In the genomic region with DNA sequence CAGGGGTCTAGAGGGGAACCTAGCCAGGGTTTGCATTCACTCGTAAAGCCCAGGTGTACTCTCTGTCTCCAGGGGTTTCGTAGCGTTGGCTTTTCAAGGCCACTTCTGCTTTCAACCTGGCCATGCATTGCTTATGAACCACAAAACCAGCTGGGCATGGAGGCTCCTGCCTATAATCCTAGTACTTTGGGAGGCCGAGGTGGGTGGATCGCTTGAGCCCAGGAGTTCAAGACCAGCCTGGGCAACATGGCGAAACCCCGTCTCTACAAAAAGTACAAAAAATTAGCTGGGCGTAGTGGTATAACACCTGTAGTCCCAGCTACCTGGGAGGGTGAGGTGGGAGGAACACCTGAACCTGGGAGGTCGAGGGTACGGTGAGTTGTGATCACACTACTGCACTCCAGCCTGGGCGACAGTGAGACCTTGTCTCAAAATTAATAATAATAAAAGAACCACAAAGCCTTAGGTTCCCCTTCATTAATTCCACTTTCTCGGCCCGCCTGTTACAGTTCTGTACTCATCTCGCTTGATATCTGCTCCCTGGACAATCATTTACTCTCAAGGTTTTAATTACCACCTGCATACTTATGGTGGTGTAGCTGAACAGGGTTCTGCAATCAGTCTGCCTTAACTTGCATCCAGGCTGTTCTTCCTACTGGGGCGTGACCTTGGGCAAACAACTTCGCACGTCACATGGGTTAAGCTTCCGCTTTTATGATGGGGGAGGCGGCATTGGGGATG, we compare ENCODE assay signal across 1 cellular context.
TF ChIP-seq lines count a peak whose summit lies in the region.

No MANE protein-coding gene starts in this region.

TF ChIP-seq in GM23338, 12 proteins besides CTCF, POLR2A, EP300 and RAD21 (continued from another document):
- TF ChIP-seq, protein P1, sequence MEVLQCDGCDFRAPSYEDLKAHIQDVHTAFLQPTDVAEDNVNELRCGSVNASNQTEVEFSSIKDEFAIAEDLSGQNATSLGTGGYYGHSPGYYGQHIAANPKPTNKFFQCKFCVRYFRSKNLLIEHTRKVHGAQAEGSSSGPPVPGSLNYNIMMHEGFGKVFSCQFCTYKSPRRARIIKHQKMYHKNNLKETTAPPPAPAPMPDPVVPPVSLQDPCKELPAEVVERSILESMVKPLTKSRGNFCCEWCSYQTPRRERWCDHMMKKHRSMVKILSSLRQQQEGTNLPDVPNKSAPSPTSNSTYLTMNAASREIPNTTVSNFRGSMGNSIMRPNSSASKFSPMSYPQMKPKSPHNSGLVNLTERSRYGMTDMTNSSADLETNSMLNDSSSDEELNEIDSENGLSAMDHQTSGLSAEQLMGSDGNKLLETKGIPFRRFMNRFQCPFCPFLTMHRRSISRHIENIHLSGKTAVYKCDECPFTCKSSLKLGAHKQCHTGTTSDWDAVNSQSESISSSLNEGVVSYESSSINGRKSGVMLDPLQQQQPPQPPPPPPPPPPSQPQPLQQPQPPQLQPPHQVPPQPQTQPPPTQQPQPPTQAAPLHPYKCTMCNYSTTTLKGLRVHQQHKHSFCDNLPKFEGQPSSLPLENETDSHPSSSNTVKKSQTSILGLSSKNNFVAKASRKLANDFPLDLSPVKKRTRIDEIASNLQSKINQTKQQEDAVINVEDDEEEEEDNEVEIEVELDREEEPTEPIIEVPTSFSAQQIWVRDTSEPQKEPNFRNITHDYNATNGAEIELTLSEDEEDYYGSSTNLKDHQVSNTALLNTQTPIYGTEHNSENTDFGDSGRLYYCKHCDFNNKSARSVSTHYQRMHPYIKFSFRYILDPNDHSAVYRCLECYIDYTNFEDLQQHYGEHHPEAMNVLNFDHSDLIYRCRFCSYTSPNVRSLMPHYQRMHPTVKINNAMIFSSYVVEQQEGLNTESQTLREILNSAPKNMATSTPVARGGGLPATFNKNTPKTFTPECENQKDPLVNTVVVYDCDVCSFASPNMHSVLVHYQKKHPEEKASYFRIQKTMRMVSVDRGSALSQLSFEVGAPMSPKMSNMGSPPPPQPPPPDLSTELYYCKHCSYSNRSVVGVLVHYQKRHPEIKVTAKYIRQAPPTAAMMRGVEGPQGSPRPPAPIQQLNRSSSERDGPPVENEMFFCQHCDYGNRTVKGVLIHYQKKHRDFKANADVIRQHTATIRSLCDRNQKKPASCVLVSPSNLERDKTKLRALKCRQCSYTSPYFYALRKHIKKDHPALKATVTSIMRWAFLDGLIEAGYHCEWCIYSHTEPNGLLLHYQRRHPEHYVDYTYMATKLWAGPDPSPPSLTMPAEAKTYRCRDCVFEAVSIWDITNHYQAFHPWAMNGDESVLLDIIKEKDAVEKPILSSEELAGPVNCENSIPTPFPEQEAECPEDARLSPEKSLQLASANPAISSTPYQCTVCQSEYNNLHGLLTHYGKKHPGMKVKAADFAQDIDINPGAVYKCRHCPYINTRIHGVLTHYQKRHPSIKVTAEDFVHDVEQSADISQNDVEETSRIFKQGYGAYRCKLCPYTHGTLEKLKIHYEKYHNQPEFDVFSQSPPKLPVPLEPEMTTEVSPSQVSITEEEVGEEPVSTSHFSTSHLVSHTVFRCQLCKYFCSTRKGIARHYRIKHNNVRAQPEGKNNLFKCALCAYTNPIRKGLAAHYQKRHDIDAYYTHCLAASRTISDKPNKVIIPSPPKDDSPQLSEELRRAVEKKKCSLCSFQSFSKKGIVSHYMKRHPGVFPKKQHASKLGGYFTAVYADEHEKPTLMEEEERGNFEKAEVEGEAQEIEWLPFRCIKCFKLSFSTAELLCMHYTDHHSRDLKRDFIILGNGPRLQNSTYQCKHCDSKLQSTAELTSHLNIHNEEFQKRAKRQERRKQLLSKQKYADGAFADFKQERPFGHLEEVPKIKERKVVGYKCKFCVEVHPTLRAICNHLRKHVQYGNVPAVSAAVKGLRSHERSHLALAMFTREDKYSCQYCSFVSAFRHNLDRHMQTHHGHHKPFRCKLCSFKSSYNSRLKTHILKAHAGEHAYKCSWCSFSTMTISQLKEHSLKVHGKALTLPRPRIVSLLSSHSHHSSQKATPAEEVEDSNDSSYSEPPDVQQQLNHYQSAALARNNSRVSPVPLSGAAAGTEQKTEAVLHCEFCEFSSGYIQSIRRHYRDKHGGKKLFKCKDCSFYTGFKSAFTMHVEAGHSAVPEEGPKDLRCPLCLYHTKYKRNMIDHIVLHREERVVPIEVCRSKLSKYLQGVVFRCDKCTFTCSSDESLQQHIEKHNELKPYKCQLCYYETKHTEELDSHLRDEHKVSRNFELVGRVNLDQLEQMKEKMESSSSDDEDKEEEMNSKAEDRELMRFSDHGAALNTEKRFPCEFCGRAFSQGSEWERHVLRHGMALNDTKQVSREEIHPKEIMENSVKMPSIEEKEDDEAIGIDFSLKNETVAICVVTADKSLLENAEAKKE (CRISPR knock-in tag; IDR thresholded peaks at IDR 0.05), result no peak
- TF ChIP-seq, protein P2, sequence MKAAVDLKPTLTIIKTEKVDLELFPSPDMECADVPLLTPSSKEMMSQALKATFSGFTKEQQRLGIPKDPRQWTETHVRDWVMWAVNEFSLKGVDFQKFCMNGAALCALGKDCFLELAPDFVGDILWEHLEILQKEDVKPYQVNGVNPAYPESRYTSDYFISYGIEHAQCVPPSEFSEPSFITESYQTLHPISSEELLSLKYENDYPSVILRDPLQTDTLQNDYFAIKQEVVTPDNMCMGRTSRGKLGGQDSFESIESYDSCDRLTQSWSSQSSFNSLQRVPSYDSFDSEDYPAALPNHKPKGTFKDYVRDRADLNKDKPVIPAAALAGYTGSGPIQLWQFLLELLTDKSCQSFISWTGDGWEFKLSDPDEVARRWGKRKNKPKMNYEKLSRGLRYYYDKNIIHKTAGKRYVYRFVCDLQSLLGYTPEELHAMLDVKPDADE (IDR thresholded peaks at IDR 0.05), result no peak
- no peak for TF ChIP-seq CREB1 (CRISPR knock-in tag; IDR thresholded peaks at IDR 0.05; ENCODE audit: low read depth)
- TF ChIP-seq EZH2 (IDR thresholded peaks at IDR 0.05; ENCODE audit: low read depth, unreplicated experiment), result no peak
- TF ChIP-seq POLR2AphosphoS5 (IDR thresholded peaks at IDR 0.05; ENCODE audit: low read depth), result no peak
- no peak for TF ChIP-seq JUNB (IDR thresholded peaks at IDR 0.05; ENCODE audit: unreplicated experiment)
- TF ChIP-seq NANOG (IDR thresholded peaks at IDR 0.05; ENCODE audit: borderline replicate concordance), result no peak
- TF ChIP-seq STAT1 (IDR thresholded peaks at IDR 0.05; ENCODE audit: unreplicated experiment), result no peak
- no peak for TF ChIP-seq ZNF331 (CRISPR knock-in tag; IDR thresholded peaks at IDR 0.05; ENCODE audit: low read depth)
- TF ChIP-seq, protein P3, sequence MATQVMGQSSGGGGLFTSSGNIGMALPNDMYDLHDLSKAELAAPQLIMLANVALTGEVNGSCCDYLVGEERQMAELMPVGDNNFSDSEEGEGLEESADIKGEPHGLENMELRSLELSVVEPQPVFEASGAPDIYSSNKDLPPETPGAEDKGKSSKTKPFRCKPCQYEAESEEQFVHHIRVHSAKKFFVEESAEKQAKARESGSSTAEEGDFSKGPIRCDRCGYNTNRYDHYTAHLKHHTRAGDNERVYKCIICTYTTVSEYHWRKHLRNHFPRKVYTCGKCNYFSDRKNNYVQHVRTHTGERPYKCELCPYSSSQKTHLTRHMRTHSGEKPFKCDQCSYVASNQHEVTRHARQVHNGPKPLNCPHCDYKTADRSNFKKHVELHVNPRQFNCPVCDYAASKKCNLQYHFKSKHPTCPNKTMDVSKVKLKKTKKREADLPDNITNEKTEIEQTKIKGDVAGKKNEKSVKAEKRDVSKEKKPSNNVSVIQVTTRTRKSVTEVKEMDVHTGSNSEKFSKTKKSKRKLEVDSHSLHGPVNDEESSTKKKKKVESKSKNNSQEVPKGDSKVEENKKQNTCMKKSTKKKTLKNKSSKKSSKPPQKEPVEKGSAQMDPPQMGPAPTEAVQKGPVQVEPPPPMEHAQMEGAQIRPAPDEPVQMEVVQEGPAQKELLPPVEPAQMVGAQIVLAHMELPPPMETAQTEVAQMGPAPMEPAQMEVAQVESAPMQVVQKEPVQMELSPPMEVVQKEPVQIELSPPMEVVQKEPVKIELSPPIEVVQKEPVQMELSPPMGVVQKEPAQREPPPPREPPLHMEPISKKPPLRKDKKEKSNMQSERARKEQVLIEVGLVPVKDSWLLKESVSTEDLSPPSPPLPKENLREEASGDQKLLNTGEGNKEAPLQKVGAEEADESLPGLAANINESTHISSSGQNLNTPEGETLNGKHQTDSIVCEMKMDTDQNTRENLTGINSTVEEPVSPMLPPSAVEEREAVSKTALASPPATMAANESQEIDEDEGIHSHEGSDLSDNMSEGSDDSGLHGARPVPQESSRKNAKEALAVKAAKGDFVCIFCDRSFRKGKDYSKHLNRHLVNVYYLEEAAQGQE (IDR thresholded peaks at IDR 0.05; ENCODE audit: unreplicated experiment), result no peak
- no peak for TF ChIP-seq EZH2phosphoT487 (IDR thresholded peaks at IDR 0.05; ENCODE audit: unreplicated experiment)
